In the genomic region with DNA sequence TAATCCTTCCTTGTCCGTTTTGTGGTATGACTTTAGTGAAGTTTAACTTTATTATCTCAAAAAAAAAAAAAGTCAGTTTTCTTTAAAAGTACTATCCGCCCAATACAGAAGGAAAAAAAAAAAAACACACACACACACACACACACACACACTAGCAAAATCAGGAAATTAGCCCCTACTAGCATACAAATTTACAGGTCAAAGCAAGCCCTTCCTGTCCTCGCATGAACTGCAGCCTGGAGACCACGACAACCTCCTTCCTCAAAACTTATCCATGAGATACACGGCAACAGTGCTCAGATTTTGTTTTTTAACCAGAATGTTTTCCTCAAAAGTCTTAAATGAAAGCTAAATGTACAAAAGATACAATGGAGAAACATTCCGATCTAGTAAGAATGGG, we compare ENCODE assay signal across 12 cellular contexts.
DNase-seq lines count a peak whose midpoint lies in the region; ATAC-seq and TF ChIP-seq lines count a peak whose summit lies in the region.
"Had no signal": no experiment of that assay in that cellular context is flagged by ENCODE, and none has a peak within 500 bp of the region (broad histone marks: within the 10 kb centered on the region; RNA-seq: fewer than 3 reads in every experiment).

No MANE protein-coding gene starts in this region.

- H3K27ac ChIP-seq in coronary artery = peak overlapping the region; percentile 20 to 48

- H3K36me3 Mint-ChIP-seq in nephron progenitor cell (ENCODE audit: low read depth) = peaks cover 40% of the 10 kb centered on the region

- no peaks in the 10 kb centered on the region for H3K9me3 Mint-ChIP-seq in nephron progenitor cell

- ATAC-seq in GM21619 (IDR thresholded peaks at IDR 0.05; ENCODE audit: unreplicated experiment) = no peak

- DNase-seq in GM12865 (ENCODE audit: low read depth) (peak; percentile 46), NCI-H2227 treated with DMSO at 0.1 percent for 48 hours (lab: John Stamatoyannopoulos, UW) (peak; percentile 23), coronary artery (ENCODE audit: low spot score) (no peak), nephron progenitor cell (no peak), HuH-7.5 (ENCODE audit: low spot score) (no peak), NCI-H510A treated with DMSO at 0.1 percent for 48 hours (lab: John Stamatoyannopoulos, UW) (no peak), putamen (ENCODE audit: low spot score) (no peak)
- DNase-seq: caudate nucleus; kidney glomerular epithelial cell; NCI-H146; stimulated activated CD4-positive, alpha-beta T cell treated with anti-CD3 and anti-CD28 coated beads, Interleukin-4, amount 100 ng/mL, for 4 hours had no signal

- H3K4me3 Mint-ChIP-seq in nephron progenitor cell = no peak overlapping the region

- H3K27ac Mint-ChIP-seq in nephron progenitor cell = peak overlapping the region; percentile 77

- no peaks in the 10 kb centered on the region for H3K27me3 Mint-ChIP-seq in nephron progenitor cell (ENCODE audit: low read depth, poor library complexity)

- H3K4me3 ChIP-seq in GM12865 (ENCODE audit: low read depth, low read length) = no peak overlapping the region; the same call in 1 of the 2 replicates
- peak overlapping the region; percentile 23 for H3K4me3 ChIP-seq in coronary artery

- TF ChIP-seq CTCF in GM12865 (IDR thresholded peaks at IDR 0.05; ENCODE audit: insufficient read depth, low read depth, low read length, missing control alignments) (no peak), coronary artery (IDR thresholded peaks at IDR 0.05) (no peak), nephron progenitor cell (IDR thresholded peaks at IDR 0.05) (no peak)

- H3K4me1 Mint-ChIP-seq in nephron progenitor cell = peaks cover 37% of the 10 kb centered on the region

Comparison
In these comparisons a context has a peak if more than half of its experiments do, and no peak if none do; other contexts are left out.
1. DNase-seq: peak in GM12865 (single experiment) and NCI-H2227 treated with DMSO at 0.1 percent for 48 hours (single experiment); none in coronary artery (single experiment), nephron progenitor cell (single experiment), HuH-7.5 (single experiment), NCI-H510A treated with DMSO at 0.1 percent for 48 hours (single experiment) and putamen (single experiment).